Comparison of ENCODE assay signal across 8 cellular contexts in genomic region chr5:172770675-172771438, GRCh38.
A peak's percentile ranks its signal among the peaks of the same experiment; 100 is the strongest.
DNase-seq lines count a peak whose midpoint lies in the region; ATAC-seq and TF ChIP-seq lines count a peak whose summit lies in the region.

TSS of gene DUSP1 (minus strand) at chr5:172771195. CDS start at chr5:172770952, 243 bp downstream.

- H3K27ac Mint-ChIP-seq in nephron = peak within 1 kb of the TSS; percentile 94 to 98 (median 96)

- DNase-seq in ELF-1 (ENCODE audit: low read depth, low spot score) (peak; percentile 97), GOT3 (lab: John Stamatoyannopoulos, UW) (peak; percentile 98), LoVo (ENCODE audit: low spot score) (peak; percentile 99), RWPE1 (ENCODE audit: low spot score) (peak; percentile 100), fibroblast of pulmonary artery (ENCODE audit: low read depth) (peak; percentile 98)
- DNase-seq in activated effector memory CD4-positive, alpha-beta T cell treated with anti-CD3 and anti-CD28 coated beads, Interleukin-2, amount 50 U/mL, for 16 hours = peak; percentile 99
- peak; percentile 98 for DNase-seq in stimulated activated naive CD8-positive, alpha-beta T cell treated with anti-CD3 and anti-CD28 coated beads, Interleukin-15, Interleukin-2, amounts not matched to agents 100 U/mL and 50 U/mL, for 24 hours

- peaks cover 29% of the 10 kb centered on the region for H3K36me3 Mint-ChIP-seq in nephron (ENCODE audit: low read depth)

- H3K27ac ChIP-seq in RWPE1 = peak within 1 kb of the TSS; percentile 100

- peak within 1 kb of the TSS; percentile 96 to 98 (median 97) for H3K4me3 Mint-ChIP-seq in nephron

- POLR2A ChIA-PET in RWPE1 (lab: Yijun Ruan, JAX; ENCODE audit: low non-redundant PET) = interaction anchor here (0.6 to 3.1 kb wide), 10 partner anchors 24 to 287 kb away, joined by 3 to 10 read pairs (median 5); no protein-coding TSS in a partner anchor

- H3K27me3 Mint-ChIP-seq in nephron (ENCODE audit: low read depth) = no peaks in the 10 kb centered on the region

- no peaks in the 10 kb centered on the region for H3K9me3 Mint-ChIP-seq in nephron

- peaks cover 60% of the 10 kb centered on the region for H3K4me1 Mint-ChIP-seq in nephron

- peak within 1 kb of the TSS; percentile 85 for H3K4me3 ChIP-seq in fibroblast of pulmonary artery (replicated peaks; ENCODE audit: low read depth, low read length)

- ATAC-seq in stimulated activated naive CD8-positive, alpha-beta T cell treated with anti-CD3 and anti-CD28 coated beads, Interleukin-15, Interleukin-2, amounts not matched to agents 100 U/mL and 50 U/mL, for 24 hours = peak; percentile 69

- no peak; the same call in 1 of the 2 replicates for TF ChIP-seq CTCF in RWPE1 (conservative IDR thresholded peaks at IDR 0.05; ENCODE audit: low read depth)
- TF ChIP-seq CTCF in fibroblast of pulmonary artery (IDR thresholded peaks at IDR 0.05; ENCODE audit: low read length, missing control alignments) = no peak
- TF ChIP-seq CTCF in nephron (IDR thresholded peaks at IDR 0.05; ENCODE audit: unreplicated experiment in 3 of 3) = peak; percentile 56 to 70 (median 69)

- CTCF ChIA-PET in RWPE1 (lab: Yijun Ruan, JAX) = interaction anchor here (0.6 to 4.2 kb wide), 27 partner anchors 29 to 168 kb away, joined by 3 to 54 read pairs (median 4); no protein-coding TSS in a partner anchor

Comparison
In these comparisons a context has a peak if more than half of its experiments do, and no peak if none do; other contexts are left out.
1. Peak in every context shown above with its lines: DNase-seq, ATAC-seq, H3K4me3 ChIP-seq and H3K27ac ChIP-seq.
2. CTCF ChIP-seq: peak in nephron (3 of 3); none in RWPE1 (single experiment) and fibroblast of pulmonary artery (single experiment).